ENCODE assay signal across 16 cellular contexts in the genomic region with DNA sequence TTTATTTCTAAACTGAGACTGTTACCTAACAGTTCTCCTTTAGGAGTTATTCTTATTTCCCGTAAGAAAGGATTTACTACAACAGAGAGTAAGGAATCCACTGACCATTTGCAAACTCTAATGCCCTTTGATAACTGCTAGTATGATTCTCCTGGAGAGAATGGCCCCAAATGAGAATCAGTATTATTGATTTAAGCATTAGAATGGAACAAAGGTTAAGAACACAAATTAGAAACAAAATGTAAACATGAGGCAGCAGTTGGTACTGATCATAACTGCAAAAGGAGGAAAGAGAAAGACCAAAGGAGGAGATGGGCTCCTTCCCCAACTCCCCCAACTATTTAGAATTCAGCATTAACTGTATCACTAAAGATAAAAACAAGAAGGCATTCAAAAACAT.
"Had no signal": no experiment of that assay in that cellular context is flagged by ENCODE, and none has a peak within 500 bp of the region (broad histone marks: within the 10 kb centered on the region; RNA-seq: fewer than 3 reads in every experiment).

No MANE protein-coding gene starts in this region.

- H3K4me3 Mint-ChIP-seq: activated naive CD4-positive, alpha-beta T cell treated with anti-CD3 and anti-CD28 coated beads for 36 hours; activated T-helper 17 cell treated with anti-CD3 and anti-CD28 coated beads, Interleukin-2, amount 50 U/mL, for 72 hours; neural progenitor cell had no signal

- H3K27ac ChIP-seq: adrenal gland, coronary artery, esophagus muscularis mucosa, lower lobe of right lung, neural progenitor cell, ovary, spleen, tibial artery had no signal

- H3K4me3 ChIP-seq: adrenal gland, coronary artery, esophagus muscularis mucosa, lower lobe of right lung, neural progenitor cell, ovary, spleen, tibial artery had no signal

- H3K27ac Mint-ChIP-seq: activated naive CD4-positive, alpha-beta T cell treated with anti-CD3 and anti-CD28 coated beads for 36 hours; activated T-helper 17 cell treated with anti-CD3 and anti-CD28 coated beads, Interleukin-2, amount 50 U/mL, for 72 hours; neural progenitor cell had no signal

- H3K9ac ChIP-seq: neural progenitor cell had no signal

- H3K9me3 ChIP-seq: adrenal gland, esophagus muscularis mucosa, lower lobe of right lung, ovary, spleen, tibial artery had no signal

- DNase-seq: activated CD4-positive, alpha-beta T cell treated with anti-CD3 and anti-CD28 coated beads for 48 hours; activated CD8-positive, alpha-beta memory T cell treated with anti-CD3 and anti-CD28 coated beads for 24 hours; activated naive CD4-positive, alpha-beta T cell treated with anti-CD3 and anti-CD28 coated beads for 36 hours; adrenal gland; caudate nucleus; hippocampal formation; lower lobe of right lung; ovary; spleen; T-helper 2 cell; tibial artery had no signal

- ATAC-seq: activated T-helper 17 cell treated with anti-CD3 and anti-CD28 coated beads, Interleukin-2, amount 50 U/mL, for 72 hours; lower lobe of right lung; sciatic nerve had no signal

- H3K27me3 Mint-ChIP-seq: activated T-helper 17 cell treated with anti-CD3 and anti-CD28 coated beads, Interleukin-2, amount 50 U/mL, for 72 hours had no signal

- H3K36me3 ChIP-seq: ovary had no signal

- H3K9me3 Mint-ChIP-seq: activated naive CD4-positive, alpha-beta T cell treated with anti-CD3 and anti-CD28 coated beads for 36 hours; activated T-helper 17 cell treated with anti-CD3 and anti-CD28 coated beads, Interleukin-2, amount 50 U/mL, for 72 hours; neural progenitor cell had no signal

- H3K4me1 Mint-ChIP-seq: neural progenitor cell had no signal
